ENCODE assay signal across 8 cellular contexts in genomic region chr6:30515967-30516753, GRCh38. TPM values are rescaled to one million over a fixed set of nuclear protein-coding genes. Genes with fewer than 3 reads are reported as not detected.
DNase-seq lines count a peak whose midpoint lies in the region; ATAC-seq, FAIRE-seq and TF ChIP-seq lines count a peak whose summit lies in the region.

No MANE protein-coding gene starts in this region.

- TF ChIP-seq CTCF in esophagus squamous epithelium (IDR thresholded peaks at IDR 0.05) = peak in 1 of 6 experiments; percentile 7

- peak overlapping the region; percentile 84 for H3K9ac ChIP-seq in BLaER1
- peak overlapping the region; percentile 77 for H3K9ac ChIP-seq in mucosa of stomach (ENCODE audit: low read length)

- H3K4me2 ChIP-seq in BLaER1 = peak overlapping the region; percentile 88

- no peaks in the 10 kb centered on the region for H4K20me1 ChIP-seq in BLaER1

- peaks cover 49% of the 10 kb centered on the region for H3K4me1 Mint-ChIP-seq in activated T-helper 1 cell treated with anti-CD3 and anti-CD28 coated beads, Interleukin-12 subunit alpha, Interleukin-12 subunit beta, Interleukin-2, Interleukin-4 antibody, amounts not matched to agents 30 ng/mL and 10 ng/mL and 1 ng/mL, durations not matched to agents 14 hours and 24 hours and 36 hours (ENCODE audit: low read depth)

- FAIRE-seq in GM19239 (lab: Jason Lieb, UNC) (peak; percentile 93), RCC 7860 (lab: Jason Lieb, UNC) (no peak)

- peak; percentile 54 for DNase-seq in GM19239 (ENCODE audit: insufficient read length, low spot score)
- DNase-seq in RCC 7860 (ENCODE audit: low spot score) = peak; percentile 71
- peak; percentile 88 for DNase-seq in activated T-helper 1 cell treated with anti-CD3 and anti-CD28 coated beads, Interleukin-12 subunit alpha, Interleukin-12 subunit beta, Interleukin-2, Interleukin-4 antibody, amounts not matched to agents 30 ng/mL and 10 ng/mL and 1 ng/mL, durations not matched to agents 14 hours and 24 hours and 36 hours (ENCODE audit: low spot score)
- DNase-seq in esophagus squamous epithelium (lab: John Stamatoyannopoulos, UW) = peak; percentile 76
- peak; percentile 91 for DNase-seq in stimulated activated CD8-positive, alpha-beta memory T cell treated with anti-CD3 and anti-CD28 coated beads, Interleukin-4, amount 100 ng/mL, for 48 hours

- TF ChIP-seq POLR2A in esophagus squamous epithelium (IDR thresholded peaks at IDR 0.05) = peak in 3 of 4 donors; percentile 5 to 55 (median 51)

- 0 to 2% methylated on average over 21 to 31 of the region's 32 CpGs for WGBS in esophagus squamous epithelium, 2 donors

- peaks cover 66% of the 10 kb centered on the region for H3K4me1 ChIP-seq in BLaER1
- peaks cover 0 to 45% (median 16%) of the 10 kb centered on the region in 3 donors for H3K4me1 ChIP-seq in esophagus squamous epithelium
- H3K4me1 ChIP-seq in mucosa of stomach (ENCODE audit: control insufficient read depth, insufficient read depth, low read length) = peaks cover 8% of the 10 kb centered on the region

- H3K27me3 ChIP-seq in BLaER1 = no peaks in the 10 kb centered on the region
- H3K27me3 ChIP-seq in esophagus squamous epithelium = no peaks in the 10 kb centered on the region
- H3K27me3 ChIP-seq in mucosa of stomach (ENCODE audit: control insufficient read depth, insufficient read depth, low read length) = no peaks in the 10 kb centered on the region

- no peaks in the 10 kb centered on the region for H3K27me3 Mint-ChIP-seq in activated T-helper 1 cell treated with anti-CD3 and anti-CD28 coated beads, Interleukin-12 subunit alpha, Interleukin-12 subunit beta, Interleukin-2, Interleukin-4 antibody, amounts not matched to agents 30 ng/mL and 10 ng/mL and 1 ng/mL, durations not matched to agents 14 hours and 24 hours and 36 hours (ENCODE audit: insufficient read depth)

- H3K27ac ChIP-seq in BLaER1 (peak overlapping the region; percentile 97), esophagus squamous epithelium (peak overlapping the region; percentile 93 to 96 (median 95))

- H3K36me3 Mint-ChIP-seq in activated T-helper 1 cell treated with anti-CD3 and anti-CD28 coated beads, Interleukin-12 subunit alpha, Interleukin-12 subunit beta, Interleukin-2, Interleukin-4 antibody, amounts not matched to agents 30 ng/mL and 10 ng/mL and 1 ng/mL, durations not matched to agents 14 hours and 24 hours and 36 hours (ENCODE audit: low read depth) = peaks cover 13% of the 10 kb centered on the region

- H3K9me3 ChIP-seq in BLaER1 (peaks cover 39% of the 10 kb centered on the region), esophagus squamous epithelium (no peaks in the 10 kb centered on the region), mucosa of stomach (ENCODE audit: control insufficient read depth, low read length) (no peaks in the 10 kb centered on the region)

- H3K36me3 ChIP-seq in BLaER1 = no peaks in the 10 kb centered on the region
- H3K36me3 ChIP-seq in esophagus squamous epithelium = no peaks in the 10 kb centered on the region
- H3K36me3 ChIP-seq in mucosa of stomach (ENCODE audit: control insufficient read depth, insufficient read depth, low read length) = no peaks in the 10 kb centered on the region

- peak overlapping the region; percentile 97 for H3K27ac Mint-ChIP-seq in activated T-helper 1 cell treated with anti-CD3 and anti-CD28 coated beads, Interleukin-12 subunit alpha, Interleukin-12 subunit beta, Interleukin-2, Interleukin-4 antibody, amounts not matched to agents 30 ng/mL and 10 ng/mL and 1 ng/mL, durations not matched to agents 14 hours and 24 hours and 36 hours

- H3K4me3 ChIP-seq in BLaER1 (peak overlapping the region; percentile 68), esophagus squamous epithelium (peak overlapping the region; percentile 27 to 65 (median 46)), mucosa of stomach (ENCODE audit: low read length) (peak overlapping the region; percentile 44)

- peaks cover 10% of the 10 kb centered on the region for H3K9me3 Mint-ChIP-seq in activated T-helper 1 cell treated with anti-CD3 and anti-CD28 coated beads, Interleukin-12 subunit alpha, Interleukin-12 subunit beta, Interleukin-2, Interleukin-4 antibody, amounts not matched to agents 30 ng/mL and 10 ng/mL and 1 ng/mL, durations not matched to agents 14 hours and 24 hours and 36 hours

- intact Hi-C loops in activated T-helper 1 cell treated with anti-CD3 and anti-CD28 coated beads, Interleukin-12 subunit alpha, Interleukin-12 subunit beta, Interleukin-2, Interleukin-4 antibody, amounts not matched to agents 30 ng/mL and 10 ng/mL and 1 ng/mL, durations not matched to agents 14 hours and 24 hours and 36 hours (cut with micrococcal nuclease) = loop anchor here (1.0 to 2.0 kb wide), 6 partner anchors 8 to 40 kb away; partner anchors contain the start of genes GNL1 and HLA-E
- intact Hi-C loops in esophagus squamous epithelium (cut with DNase I) = no loop called here

- peak; percentile 78 for ATAC-seq in HG03460 (IDR thresholded peaks at IDR 0.05; ENCODE audit: unreplicated experiment)

- peak overlapping the region; percentile 83 for H3K4me3 Mint-ChIP-seq in activated T-helper 1 cell treated with anti-CD3 and anti-CD28 coated beads, Interleukin-12 subunit alpha, Interleukin-12 subunit beta, Interleukin-2, Interleukin-4 antibody, amounts not matched to agents 30 ng/mL and 10 ng/mL and 1 ng/mL, durations not matched to agents 14 hours and 24 hours and 36 hours

RNA-seq across cellular contexts. Expression of gene HLA-E, which starts 26.9 kb away (rescaled TPM):
- total RNA-seq in activated T-helper 1 cell treated with anti-CD3 and anti-CD28 coated beads, Interleukin-12 subunit alpha, Interleukin-12 subunit beta, Interleukin-2, Interleukin-4 antibody, amounts not matched to agents 30 ng/mL and 10 ng/mL and 1 ng/mL, durations not matched to agents 14 hours and 24 hours and 36 hours = 476 and 483 TPM in 2 replicates
- total RNA-seq in esophagus squamous epithelium = 100 to 1,000 TPM; 263 to 597 (median 356) TPM

RNA-seq across cellular contexts. Expression of gene GNL1, which starts 40.1 kb away (rescaled TPM):
- total RNA-seq in activated T-helper 1 cell treated with anti-CD3 and anti-CD28 coated beads, Interleukin-12 subunit alpha, Interleukin-12 subunit beta, Interleukin-2, Interleukin-4 antibody, amounts not matched to agents 30 ng/mL and 10 ng/mL and 1 ng/mL, durations not matched to agents 14 hours and 24 hours and 36 hours = 86.3 and 92.4 TPM in 2 replicates
- 10 to 100 TPM; 12.7 to 37.2 (median 20.5) TPM for total RNA-seq in esophagus squamous epithelium

RNA-seq across cellular contexts. Expression of gene PRR3, which starts 40.9 kb away (rescaled TPM):
- total RNA-seq in activated T-helper 1 cell treated with anti-CD3 and anti-CD28 coated beads, Interleukin-12 subunit alpha, Interleukin-12 subunit beta, Interleukin-2, Interleukin-4 antibody, amounts not matched to agents 30 ng/mL and 10 ng/mL and 1 ng/mL, durations not matched to agents 14 hours and 24 hours and 36 hours = 41.6 and 42.1 TPM in 2 replicates
- total RNA-seq in esophagus squamous epithelium = 10 to 100 TPM in 1 of 4 donors, 1 to 10 TPM in 3; 3.2 to 11.6 (median 5.8) TPM

RNA-seq across cellular contexts. Expression of gene ABCF1, which starts 55.1 kb away (rescaled TPM):
- total RNA-seq in activated T-helper 1 cell treated with anti-CD3 and anti-CD28 coated beads, Interleukin-12 subunit alpha, Interleukin-12 subunit beta, Interleukin-2, Interleukin-4 antibody, amounts not matched to agents 30 ng/mL and 10 ng/mL and 1 ng/mL, durations not matched to agents 14 hours and 24 hours and 36 hours = 115 and 120 TPM in 2 replicates
- total RNA-seq in esophagus squamous epithelium = 10 to 100 TPM; 31.0 to 42.3 (median 36.0) TPM

Comparison
In these comparisons a context has a peak if more than half of its experiments do, and no peak if none do; other contexts are left out.
1. Peak in every context shown above with its lines: DNase-seq, ATAC-seq, H3K4me3 ChIP-seq and H3K27ac ChIP-seq.